ENCODE assay signal across 1 cellular context in the genomic region with DNA sequence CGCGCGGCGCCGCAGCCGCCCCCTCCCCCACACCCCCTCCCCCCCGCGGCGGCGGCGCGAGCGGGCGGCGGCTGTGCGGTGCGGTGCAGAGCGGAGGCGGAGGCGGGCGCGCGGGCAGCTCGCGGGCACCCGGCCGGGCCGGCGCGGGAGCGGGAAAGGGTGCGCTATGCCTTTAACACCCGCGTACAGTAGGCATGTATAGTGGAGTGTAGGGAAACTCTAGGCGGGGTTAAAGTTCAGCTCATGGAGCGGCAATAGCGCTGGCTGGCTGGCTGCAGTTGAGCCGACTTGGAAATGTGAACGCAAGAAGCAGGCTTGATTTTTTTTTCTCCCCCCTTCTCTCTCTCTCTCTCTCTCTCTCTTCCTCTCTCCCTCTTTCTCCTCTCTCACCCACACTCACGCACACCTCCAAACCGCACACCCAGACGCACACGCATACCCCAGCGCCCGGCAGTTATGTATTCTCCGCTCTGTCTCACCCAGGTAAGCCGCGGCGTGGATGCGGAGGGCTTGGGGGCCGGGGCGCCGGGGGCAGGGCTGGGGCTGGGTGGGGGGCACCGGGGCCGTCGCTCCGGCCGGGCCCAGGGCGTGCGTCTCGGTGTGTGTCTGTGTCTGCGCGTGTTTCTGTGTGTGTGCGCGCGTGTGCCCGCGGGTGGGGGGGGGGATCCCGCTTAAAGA.
TF ChIP-seq lines count a peak whose summit lies in the region.

Gene NFIA (plus strand): TSS at position 226 of the 678 bp plus-strand sequence.

TF ChIP-seq in HEK293, 187 proteins besides CTCF, POLR2A, EP300 and RAD21 (continued from another document):
- TF ChIP-seq, protein P1, sequence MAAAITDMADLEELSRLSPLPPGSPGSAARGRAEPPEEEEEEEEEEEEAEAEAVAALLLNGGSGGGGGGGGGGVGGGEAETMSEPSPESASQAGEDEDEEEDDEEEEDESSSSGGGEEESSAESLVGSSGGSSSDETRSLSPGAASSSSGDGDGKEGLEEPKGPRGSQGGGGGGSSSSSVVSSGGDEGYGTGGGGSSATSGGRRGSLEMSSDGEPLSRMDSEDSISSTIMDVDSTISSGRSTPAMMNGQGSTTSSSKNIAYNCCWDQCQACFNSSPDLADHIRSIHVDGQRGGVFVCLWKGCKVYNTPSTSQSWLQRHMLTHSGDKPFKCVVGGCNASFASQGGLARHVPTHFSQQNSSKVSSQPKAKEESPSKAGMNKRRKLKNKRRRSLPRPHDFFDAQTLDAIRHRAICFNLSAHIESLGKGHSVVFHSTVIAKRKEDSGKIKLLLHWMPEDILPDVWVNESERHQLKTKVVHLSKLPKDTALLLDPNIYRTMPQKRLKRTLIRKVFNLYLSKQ (tag by site-specific recombination; IDR thresholded peaks at IDR 0.05; ENCODE audit: borderline replicate concordance), result no peak
- TF ChIP-seq, protein P2, sequence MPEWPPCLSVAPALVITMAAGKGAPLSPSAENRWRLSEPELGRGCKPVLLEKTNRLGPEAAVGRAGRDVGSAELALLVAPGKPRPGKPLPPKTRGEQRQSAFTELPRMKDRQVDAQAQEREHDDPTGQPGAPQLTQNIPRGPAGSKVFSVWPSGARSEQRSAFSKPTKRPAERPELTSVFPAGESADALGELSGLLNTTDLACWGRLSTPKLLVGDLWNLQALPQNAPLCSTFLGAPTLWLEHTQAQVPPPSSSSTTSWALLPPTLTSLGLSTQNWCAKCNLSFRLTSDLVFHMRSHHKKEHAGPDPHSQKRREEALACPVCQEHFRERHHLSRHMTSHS (tag by site-specific recombination; IDR thresholded peaks at IDR 0.05), result no peak
- TF ChIP-seq ZNF24 (tag by site-specific recombination; IDR thresholded peaks at IDR 0.05) (0 out of 2 replicates have a peak, but pooled peaks have one; percentile 43), ZNF621 (tag by site-specific recombination; IDR thresholded peaks at IDR 0.05) (no peak), PRDM6 (tag by site-specific recombination; IDR thresholded peaks at IDR 0.05) (peak; percentile 14; the same call in 1 of the 2 replicates), HOXA7 (CRISPR knock-in tag; IDR thresholded peaks at IDR 0.05; ENCODE audit: borderline replicate concordance) (no peak), ZBTB48 (tag by site-specific recombination; IDR thresholded peaks at IDR 0.05) (no peak), ZBTB21 (tag by site-specific recombination; IDR thresholded peaks at IDR 0.05) (no peak), FEZF1 (tag by site-specific recombination; IDR thresholded peaks at IDR 0.05) (peak; percentile 20; the same call in 1 of the 2 replicates), ZSCAN30 (tag by site-specific recombination; IDR thresholded peaks at IDR 0.05) (peak; percentile 88), SP7 (tag by site-specific recombination; IDR thresholded peaks at IDR 0.05) (peak; percentile 55), ZNF707 (tag by site-specific recombination; IDR thresholded peaks at IDR 0.05) (no peak), ZNF664 (tag by site-specific recombination; IDR thresholded peaks at IDR 0.05) (no peak)
- TF ChIP-seq, protein P3, sequence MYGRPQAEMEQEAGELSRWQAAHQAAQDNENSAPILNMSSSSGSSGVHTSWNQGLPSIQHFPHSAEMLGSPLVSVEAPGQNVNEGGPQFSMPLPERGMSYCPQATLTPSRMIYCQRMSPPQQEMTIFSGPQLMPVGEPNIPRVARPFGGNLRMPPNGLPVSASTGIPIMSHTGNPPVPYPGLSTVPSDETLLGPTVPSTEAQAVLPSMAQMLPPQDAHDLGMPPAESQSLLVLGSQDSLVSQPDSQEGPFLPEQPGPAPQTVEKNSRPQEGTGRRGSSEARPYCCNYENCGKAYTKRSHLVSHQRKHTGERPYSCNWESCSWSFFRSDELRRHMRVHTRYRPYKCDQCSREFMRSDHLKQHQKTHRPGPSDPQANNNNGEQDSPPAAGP (tag by site-specific recombination; IDR thresholded peaks at IDR 0.05), result peak; percentile 58
